1 cellular context compared by ENCODE assay signal in genomic region chr7:34036972-34037792, GRCh38.
TF ChIP-seq lines count a peak whose summit lies in the region.

No MANE protein-coding gene starts in this region.

TF ChIP-seq in GM23338, 12 proteins besides CTCF, POLR2A, EP300 and RAD21 (continued from another document):
- TF ChIP-seq ZNF462 (CRISPR knock-in tag; IDR thresholded peaks at IDR 0.05) = no peak
- no peak for TF ChIP-seq ETS1 (IDR thresholded peaks at IDR 0.05)
- no peak for TF ChIP-seq NANOG (IDR thresholded peaks at IDR 0.05; ENCODE audit: borderline replicate concordance)
- no peak for TF ChIP-seq EZH2phosphoT487 (IDR thresholded peaks at IDR 0.05; ENCODE audit: unreplicated experiment)
- no peak for TF ChIP-seq STAT1 (IDR thresholded peaks at IDR 0.05; ENCODE audit: unreplicated experiment)
- no peak for TF ChIP-seq ZNF114 (CRISPR knock-in tag; IDR thresholded peaks at IDR 0.05)
- TF ChIP-seq CREB1 (CRISPR knock-in tag; IDR thresholded peaks at IDR 0.05; ENCODE audit: low read depth) = no peak
